In genomic region chr3:87227104-87227834, GRCh38 we compare ENCODE assay signal across 8 cellular contexts. TPM values are rescaled to one million over a fixed set of nuclear protein-coding genes. Genes with fewer than 3 reads are reported as not detected.
DNase-seq lines count a peak whose midpoint lies in the region; ATAC-seq and TF ChIP-seq lines count a peak whose summit lies in the region.

A gene with protein sequence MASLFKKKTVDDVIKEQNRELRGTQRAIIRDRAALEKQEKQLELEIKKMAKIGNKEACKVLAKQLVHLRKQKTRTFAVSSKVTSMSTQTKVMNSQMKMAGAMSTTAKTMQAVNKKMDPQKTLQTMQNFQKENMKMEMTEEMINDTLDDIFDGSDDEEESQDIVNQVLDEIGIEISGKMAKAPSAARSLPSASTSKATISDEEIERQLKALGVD (plus strand): TSS chr3:87227309. CDS start chr3:87227523, 214 bp downstream.

- no peaks in the 10 kb centered on the region for H3K36me3 ChIP-seq in adipocyte (ENCODE audit: control insufficient read depth, insufficient read depth, low read length, severe bottlenecking)
- no peaks in the 10 kb centered on the region for H3K36me3 ChIP-seq in cardiac muscle cell
- H3K36me3 ChIP-seq in parathyroid adenoma (ENCODE audit: control insufficient read depth, insufficient read depth, low read length): no peaks in the 10 kb centered on the region
- H3K36me3 ChIP-seq in tibial artery: no peaks in the 10 kb centered on the region

- no peaks in the 10 kb centered on the region for H3K9me3 ChIP-seq in adipocyte (ENCODE audit: control insufficient read depth, low read length)
- H3K9me3 ChIP-seq in cardiac muscle cell (ENCODE audit: low read depth): no peaks in the 10 kb centered on the region
- no peaks in the 10 kb centered on the region for H3K9me3 ChIP-seq in parathyroid adenoma (ENCODE audit: control insufficient read depth, low read length)
- H3K9me3 ChIP-seq in tibial artery: no peaks in the 10 kb centered on the region

- peaks cover 28% of the 10 kb centered on the region for H3K4me1 ChIP-seq in adipocyte (ENCODE audit: control insufficient read depth, insufficient read depth, low read length)
- H3K4me1 ChIP-seq in cardiac muscle cell (ENCODE audit: low read depth): no peaks in the 10 kb centered on the region
- peaks cover 5% of the 10 kb centered on the region for H3K4me1 ChIP-seq in parathyroid adenoma
- peaks cover 0 to 46% (median 3%) of the 10 kb centered on the region in 4 donors for H3K4me1 ChIP-seq in tibial artery

- intact Hi-C loops in tibial artery (cut with DNase I; ENCODE audit: low total_unique reads): no loop called here

- in situ Hi-C loops in GM13976 (cut with MboI; ENCODE audit: low sequenced_read_pairs, unreplicated experiment): no loop called here

- peak; percentile 96 for ATAC-seq in HG02852 (IDR thresholded peaks at IDR 0.05; ENCODE audit: unreplicated experiment)

- peak within 1 kb of the TSS; percentile 93 for H3K9ac ChIP-seq in adipocyte (ENCODE audit: low read length)
- H3K9ac ChIP-seq in parathyroid adenoma: peak within 1 kb of the TSS; percentile 57

- DNase-seq in GM13976 (ENCODE audit: low spot score) (peak; percentile 92), NCI-H1436 treated with DMSO at 0.1 percent for 48 hours (lab: John Stamatoyannopoulos, UW) (peak; percentile 38), T follicular helper cell (ENCODE audit: low read depth) (peak; percentile 86), adipocyte (ENCODE audit: low read depth) (peak; percentile 97), cardiac muscle cell (ENCODE audit: low read depth in 1 of 2, low spot score in 1 of 2) (peak; percentile 95), tibial artery (peak; percentile 93 to 97)

- H2AFZ ChIP-seq in parathyroid adenoma: peak within 1 kb of the TSS; percentile 79

- peaks cover 34% of the 10 kb centered on the region for H3K79me2 ChIP-seq in parathyroid adenoma

- peak within 1 kb of the TSS; percentile 99 for H3K4me3 ChIP-seq in adipocyte (ENCODE audit: low read length)
- H3K4me3 ChIP-seq in cardiac muscle cell: peak within 1 kb of the TSS; percentile 90
- H3K4me3 ChIP-seq in parathyroid adenoma (ENCODE audit: low read depth, low read length): peak within 1 kb of the TSS; percentile 89
- peak within 1 kb of the TSS; percentile 91 to 98 for H3K4me3 ChIP-seq in tibial artery

- no peak for TF ChIP-seq CTCF in GM13976 (IDR thresholded peaks at IDR 0.05; ENCODE audit: borderline replicate concordance, control extremely low read depth, extremely low read depth, insufficient read depth, missing control alignments)
- TF ChIP-seq CTCF in cardiac muscle cell (IDR thresholded peaks at IDR 0.05; ENCODE audit: low read depth, low read length): no peak
- no peak for TF ChIP-seq CTCF in parathyroid adenoma (IDR thresholded peaks at IDR 0.05)
- TF ChIP-seq CTCF in tibial artery (IDR thresholded peaks at IDR 0.05): no peak

- H3K27me3 ChIP-seq in adipocyte (replicated peaks; ENCODE audit: control insufficient read depth, insufficient read depth, low read length) (no peaks in the 10 kb centered on the region), cardiac muscle cell (no peaks in the 10 kb centered on the region), parathyroid adenoma (ENCODE audit: control insufficient read depth, insufficient read depth, low read length) (no peaks in the 10 kb centered on the region), tibial artery (no peaks in the 10 kb centered on the region)

- H3K4me2 ChIP-seq in parathyroid adenoma (ENCODE audit: low read length): peak within 1 kb of the TSS; percentile 79

- H3K27ac ChIP-seq in cardiac muscle cell: peak within 1 kb of the TSS; percentile 97
- peak within 1 kb of the TSS; percentile 80 for H3K27ac ChIP-seq in parathyroid adenoma
- peak within 1 kb of the TSS; percentile 93 to 98 for H3K27ac ChIP-seq in tibial artery

RNA-seq across cellular contexts. Expression of the gene that starts here (rescaled TPM):
- 20.0 and 25.2 TPM in 2 replicates for total RNA-seq in cardiac muscle cell
- polyA plus RNA-seq in cardiac muscle cell: 48.3 and 60.2 TPM in 2 replicates

Comparison
In these comparisons a context has a peak if more than half of its experiments do, and no peak if none do; other contexts are left out.
1. Peak in every context shown above with its lines: DNase-seq, ATAC-seq, H3K4me3 ChIP-seq and H3K27ac ChIP-seq.
2. DNase-seq: peak in every context shown above with its lines; median percentile 97 in adipocyte; 95 in cardiac muscle cell; 95 in tibial artery; 92 in GM13976; 86 in T follicular helper cell; 38 in NCI-H1436 treated with DMSO at 0.1 percent for 48 hours.